ENCODE assay signal across 19 cellular contexts in the genomic region with DNA sequence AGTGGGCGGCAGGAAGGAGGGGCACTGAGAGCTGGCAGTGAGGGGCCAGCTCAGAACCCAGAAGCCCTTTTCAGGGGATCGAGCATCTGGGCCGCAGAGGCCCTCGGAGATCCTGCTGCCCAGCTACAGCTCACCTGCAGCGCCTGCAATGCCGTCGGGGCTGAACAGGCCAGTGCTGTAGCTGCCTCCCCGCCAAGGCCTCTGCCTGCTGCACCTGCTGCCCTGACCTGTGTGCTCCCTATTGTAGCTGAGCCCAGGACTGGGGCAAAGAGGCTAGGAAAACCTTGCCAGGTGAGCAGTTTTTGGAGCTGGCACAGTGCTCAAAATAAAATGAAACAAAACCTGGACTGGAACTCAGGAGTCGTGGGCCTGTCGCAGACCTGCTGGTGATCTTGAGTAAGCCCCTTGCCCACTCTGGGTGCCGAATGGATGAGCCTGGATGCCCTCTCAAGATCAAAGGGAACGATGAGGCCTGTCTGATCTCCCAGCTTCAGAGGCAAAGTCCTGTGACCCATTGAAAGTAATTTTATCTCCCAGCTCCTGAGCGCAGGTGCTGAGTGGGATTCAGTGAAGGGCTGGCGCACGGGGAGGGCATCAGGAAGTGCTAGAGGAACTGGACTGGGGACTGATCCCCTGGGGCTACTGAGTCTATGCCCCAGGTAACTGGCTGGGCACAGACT.
DNase-seq lines count a peak whose midpoint lies in the region; ATAC-seq and TF ChIP-seq lines count a peak whose summit lies in the region.
"Had no signal": no experiment of that assay in that cellular context is flagged by ENCODE, and none has a peak within 500 bp of the region (broad histone marks: within the 10 kb centered on the region; RNA-seq: fewer than 3 reads in every experiment).

No MANE protein-coding gene starts in this region.

- no peak overlapping the region for H2BK15ac ChIP-seq in mesenchymal stem cell (ENCODE audit: low read depth, poor library complexity, severe bottlenecking)

- H3K9ac ChIP-seq in mesenchymal stem cell (ENCODE audit: low read length), result no peak overlapping the region
- H3K9ac ChIP-seq: KMS-11 had no signal

- no peak overlapping the region for H4K91ac ChIP-seq in mesenchymal stem cell (ENCODE audit: low read length)

- H3K36me3 Mint-ChIP-seq in activated T-helper 2 cell treated with anti-CD3 and anti-CD28 coated beads, Interferon-gamma antibody, Interleukin-2, Interleukin-4, amounts not matched to agents 10 μg/mL and 5 μg/mL and 100 μg/mL, durations not matched to agents 14 hours and 24 hours and 36 hours (ENCODE audit: low read depth), result no peaks in the 10 kb centered on the region
- no peaks in the 10 kb centered on the region for H3K36me3 Mint-ChIP-seq in mesothelial cell of epicardium
- H3K36me3 Mint-ChIP-seq: activated naive CD8-positive, alpha-beta T cell treated with anti-CD3 and anti-CD28 coated beads, Interleukin-2, amount 10 ng/mL, durations not matched to agents 7 days and 5 days; CD4-positive, CD25-positive, alpha-beta regulatory T cell; natural killer cell had no signal

- no peak overlapping the region for H3K4me2 ChIP-seq in mesenchymal stem cell (ENCODE audit: low read length, poor library complexity, severe bottlenecking)
- H3K4me2 ChIP-seq: KMS-11 had no signal

- H3K4me3 Mint-ChIP-seq in activated T-helper 2 cell treated with anti-CD3 and anti-CD28 coated beads, Interferon-gamma antibody, Interleukin-2, Interleukin-4, amounts not matched to agents 10 μg/mL and 5 μg/mL and 100 μg/mL, durations not matched to agents 14 hours and 24 hours and 36 hours (ENCODE audit: low read depth), result no peak overlapping the region
- H3K4me3 Mint-ChIP-seq in mesothelial cell of epicardium, result peak overlapping the region; percentile 36
- H3K4me3 Mint-ChIP-seq: activated naive CD8-positive, alpha-beta T cell treated with anti-CD3 and anti-CD28 coated beads, Interleukin-2, amount 10 ng/mL, durations not matched to agents 7 days and 5 days; natural killer cell had no signal

- no peaks in the 10 kb centered on the region for H3K9me3 ChIP-seq in mesenchymal stem cell (ENCODE audit: control insufficient read depth, low read length)
- H3K9me3 ChIP-seq: heart left ventricle, left lung, sigmoid colon, stomach had no signal

- no peak for ATAC-seq in HG03039 (IDR thresholded peaks at IDR 0.05; ENCODE audit: unreplicated experiment)
- ATAC-seq: heart left ventricle had no signal

- no peak overlapping the region for H3K27ac ChIP-seq in mesenchymal stem cell (ENCODE audit: low read length, poor library complexity, severe bottlenecking)
- H3K27ac ChIP-seq: heart left ventricle, KMS-11, left lung, sigmoid colon, SK-N-MC, stomach had no signal

- TF ChIP-seq CTCF in mesothelial cell of epicardium (IDR thresholded peaks at IDR 0.05; ENCODE audit: unreplicated experiment), result no peak

- H3K14ac ChIP-seq in mesenchymal stem cell (ENCODE audit: low read length in 2 of 2), result no peak overlapping the region

- no peaks in the 10 kb centered on the region for H3K9me3 Mint-ChIP-seq in activated T-helper 2 cell treated with anti-CD3 and anti-CD28 coated beads, Interferon-gamma antibody, Interleukin-2, Interleukin-4, amounts not matched to agents 10 μg/mL and 5 μg/mL and 100 μg/mL, durations not matched to agents 14 hours and 24 hours and 36 hours
- no peaks in the 10 kb centered on the region for H3K9me3 Mint-ChIP-seq in mesothelial cell of epicardium
- H3K9me3 Mint-ChIP-seq: activated naive CD8-positive, alpha-beta T cell treated with anti-CD3 and anti-CD28 coated beads, Interleukin-2, amount 10 ng/mL, durations not matched to agents 7 days and 5 days; natural killer cell had no signal

- peaks cover 35% of the 10 kb centered on the region for H3K27me3 ChIP-seq in H7 (ENCODE audit: control insufficient read depth, insufficient read depth, low read length)
- H3K27me3 ChIP-seq in mesenchymal stem cell (ENCODE audit: control insufficient read depth in 1 of 2, insufficient read depth in 1 of 2, low read length in 2 of 2), result peaks cover 46 to 72% of the 10 kb centered on the region in 2 experiments

- H3K4ac ChIP-seq in mesenchymal stem cell (ENCODE audit: low read depth in 1 of 2, low read length in 2 of 2), result no peak overlapping the region

- H2AFZ ChIP-seq in mesenchymal stem cell (ENCODE audit: low read depth, low read length), result no peak overlapping the region

- intact Hi-C loops in activated T-helper 2 cell treated with anti-CD3 and anti-CD28 coated beads, Interferon-gamma antibody, Interleukin-2, Interleukin-4, amounts not matched to agents 10 μg/mL and 5 μg/mL and 100 μg/mL, durations not matched to agents 14 hours and 24 hours and 36 hours (cut with micrococcal nuclease), result no loop called here

- 78% methylated on average over 15 of the region's 15 CpGs for WGBS in mesenchymal stem cell

- DNase-seq in H7 (peak; percentile 49), NCI-H2029 (lab: John Stamatoyannopoulos, UW) (peak; percentile 22), mesothelial cell of epicardium (ENCODE audit: low spot score in 2 of 2, unreplicated experiment in 2 of 2) (no peak), mesenchymal stem cell (no peak)
- DNase-seq in activated T-helper 2 cell treated with anti-CD3 and anti-CD28 coated beads, Interferon-gamma antibody, Interleukin-2, Interleukin-4, amounts not matched to agents 10 μg/mL and 5 μg/mL and 100 μg/mL, durations not matched to agents 14 hours and 24 hours and 36 hours (ENCODE audit: low spot score), result peak; percentile 4
- no peak for DNase-seq in activated T-cell treated with anti-CD3 and anti-CD28 coated beads, Interleukin-2, amount 50 U/mL, for 48 hours
- DNase-seq: activated naive CD8-positive, alpha-beta T cell treated with anti-CD3 and anti-CD28 coated beads, Interleukin-2, amount 10 ng/mL, durations not matched to agents 7 days and 5 days; caudate nucleus; CD4-positive, CD25-positive, alpha-beta regulatory T cell; GF-D8; heart left ventricle; natural killer cell; NCI-H1694 treated with DMSO at 0.1 percent for 48 hours; sigmoid colon; stomach had no signal

- no peak overlapping the region for H3K18ac ChIP-seq in mesenchymal stem cell (ENCODE audit: low read depth in 1 of 2, low read length in 2 of 2)

- no peak overlapping the region for H2BK5ac ChIP-seq in mesenchymal stem cell (ENCODE audit: low read depth, low read length, poor library complexity, severe bottlenecking)

- H2BK12ac ChIP-seq in mesenchymal stem cell (ENCODE audit: low read length in 2 of 2), result no peak overlapping the region

- no peak overlapping the region for H4K8ac ChIP-seq in mesenchymal stem cell (ENCODE audit: low read length)

- H3K27ac Mint-ChIP-seq in activated T-helper 2 cell treated with anti-CD3 and anti-CD28 coated beads, Interferon-gamma antibody, Interleukin-2, Interleukin-4, amounts not matched to agents 10 μg/mL and 5 μg/mL and 100 μg/mL, durations not matched to agents 14 hours and 24 hours and 36 hours, result no peak overlapping the region
- no peak overlapping the region for H3K27ac Mint-ChIP-seq in mesothelial cell of epicardium
- H3K27ac Mint-ChIP-seq: activated naive CD8-positive, alpha-beta T cell treated with anti-CD3 and anti-CD28 coated beads, Interleukin-2, amount 10 ng/mL, durations not matched to agents 7 days and 5 days; CD4-positive, CD25-positive, alpha-beta regulatory T cell; natural killer cell had no signal

- H3K36me3 ChIP-seq in H7 (replicated peaks; ENCODE audit: control insufficient read depth, insufficient read depth, low read length) (no peaks in the 10 kb centered on the region), mesenchymal stem cell (ENCODE audit: control insufficient read depth in 1 of 2, insufficient read depth in 2 of 2, low read depth in 1 of 2, low read length in 2 of 2) (no peaks in the 10 kb centered on the region)
- H3K36me3 ChIP-seq: heart left ventricle, left lung, sigmoid colon, stomach had no signal

- no peaks in the 10 kb centered on the region for H3K4me1 ChIP-seq in mesenchymal stem cell (ENCODE audit: control insufficient read depth, insufficient read depth, low read depth, low read length)

- H2AK5ac ChIP-seq in mesenchymal stem cell (ENCODE audit: low read length, severe bottlenecking), result no peak overlapping the region

- H3K27me3 Mint-ChIP-seq in activated T-helper 2 cell treated with anti-CD3 and anti-CD28 coated beads, Interferon-gamma antibody, Interleukin-2, Interleukin-4, amounts not matched to agents 10 μg/mL and 5 μg/mL and 100 μg/mL, durations not matched to agents 14 hours and 24 hours and 36 hours (ENCODE audit: low read depth), result peaks cover 13% of the 10 kb centered on the region
- H3K27me3 Mint-ChIP-seq in mesothelial cell of epicardium (ENCODE audit: low read depth), result peaks cover 35% of the 10 kb centered on the region

- H2BK120ac ChIP-seq in mesenchymal stem cell (ENCODE audit: low read depth, low read length), result no peak overlapping the region

- no peaks in the 10 kb centered on the region for H3K79me1 ChIP-seq in mesenchymal stem cell (replicated peaks; ENCODE audit: low read length, poor library complexity, severe bottlenecking)

- no peaks in the 10 kb centered on the region for H3K4me1 Mint-ChIP-seq in activated T-helper 2 cell treated with anti-CD3 and anti-CD28 coated beads, Interferon-gamma antibody, Interleukin-2, Interleukin-4, amounts not matched to agents 10 μg/mL and 5 μg/mL and 100 μg/mL, durations not matched to agents 14 hours and 24 hours and 36 hours (ENCODE audit: low read depth)
- H3K4me1 Mint-ChIP-seq in mesothelial cell of epicardium, result peaks cover 10% of the 10 kb centered on the region
- H3K4me1 Mint-ChIP-seq: natural killer cell had no signal

- H3K23ac ChIP-seq in mesenchymal stem cell (ENCODE audit: low read length in 2 of 2), result no peak overlapping the region

- H3K4me3 ChIP-seq in H7 (ENCODE audit: insufficient read depth, low read depth, low read length) (no peak overlapping the region; the same call in 1 of the 2 replicates), mesenchymal stem cell (ENCODE audit: insufficient read depth in 1 of 2, low read depth in 1 of 2, low read length in 2 of 2) (no peak overlapping the region)
- H3K4me3 ChIP-seq: left lung, SK-N-MC had no signal

Comparison
In these comparisons a context has a peak if more than half of its experiments do, and no peak if none do; other contexts are left out.
1. DNase-seq: peak in H7 (single experiment), NCI-H2029 (single experiment) and activated T-helper 2 cell treated with anti-CD3 and anti-CD28 coated beads, Interferon-gamma antibody, Interleukin-2, Interleukin-4, amounts not matched to agents 10 μg/mL and 5 μg/mL and 100 μg/mL, durations not matched to agents 14 hours and 24 hours and 36 hours (single experiment); none in mesothelial cell of epicardium (0 of 2), activated T-cell treated with anti-CD3 and anti-CD28 coated beads, Interleukin-2, amount 50 U/mL, for 48 hours (0 of 2) and mesenchymal stem cell (single experiment).